15 cellular contexts compared by ENCODE assay signal in genomic region chr10:93871805-93872204, GRCh38. TPM values are rescaled to one million over a fixed set of nuclear protein-coding genes. Genes with fewer than 3 reads are reported as not detected.
DNase-seq lines count a peak whose midpoint lies in the region; ATAC-seq, FAIRE-seq and TF ChIP-seq lines count a peak whose summit lies in the region.
"Had no signal": no experiment of that assay in that cellular context is flagged by ENCODE, and none has a peak within 500 bp of the region (broad histone marks: within the 10 kb centered on the region; RNA-seq: fewer than 3 reads in every experiment).

No MANE protein-coding gene starts in this region.

- H3K27ac Mint-ChIP-seq in Caco-2 (ENCODE audit: unreplicated experiment), result peak overlapping the region; percentile 69
- H3K27ac Mint-ChIP-seq: B cell; CD4-positive, alpha-beta T cell; GM23338 had no signal

- no peaks in the 10 kb centered on the region for H3K9me3 Mint-ChIP-seq in Caco-2 (ENCODE audit: unreplicated experiment)
- H3K9me3 Mint-ChIP-seq: CD4-positive, alpha-beta T cell; GM23338 had no signal

- POLR2A ChIA-PET in Caco-2 (lab: Charles Lee), result no interaction called here

- no TSS peak for BruUV-seq in Caco-2 (replicated peaks; lab: Mats Ljungman, UMichigan)

- TF ChIP-seq POLR2A in GM12891 (IDR thresholded peaks at IDR 0.05; ENCODE audit: low read depth, low read length), result no peak

- no peak for DNase-seq in Caco-2
- no peak for DNase-seq in GM12891 (ENCODE audit: insufficient read length, low spot score)
- peak; percentile 40 for DNase-seq in amniotic epithelial cell (ENCODE audit: low read depth)
- DNase-seq in retinal pigment epithelial cell (ENCODE audit: low read depth), result peak; percentile 68
- DNase-seq in lower lobe of right lung, result no peak
- DNase-seq in SK-N-DZ (ENCODE audit: low spot score), result no peak
- DNase-seq: C1 segment of cervical spinal cord; CD4-positive, alpha-beta T cell; H7; IMR-90 had no signal

- TF ChIP-seq CTCF in Caco-2 (IDR thresholded peaks at IDR 0.05; ENCODE audit: insufficient read depth in 1 of 2, low read depth in 1 of 2, low read length in 1 of 2, severe bottlenecking in 1 of 2, unreplicated experiment in 1 of 2) (no peak), retinal pigment epithelial cell (conservative IDR thresholded peaks at IDR 0.05; ENCODE audit: low read depth, low read length) (no peak), lower lobe of right lung (IDR thresholded peaks at IDR 0.05) (no peak)

- H3K27ac ChIP-seq in lower lobe of right lung, result no peak overlapping the region

- H3K27me3 ChIP-seq in Caco-2 (replicated peaks; ENCODE audit: control insufficient read depth, insufficient read depth, low read length) (no peaks in the 10 kb centered on the region), lower lobe of right lung (ENCODE audit: low read depth) (no peaks in the 10 kb centered on the region)

- peak; percentile 26 for FAIRE-seq in GM12891 (lab: Jason Lieb, UNC)
- FAIRE-seq: A204.1, GM18507 had no signal

- H3K9me3 ChIP-seq in Caco-2, result no peaks in the 10 kb centered on the region
- no peaks in the 10 kb centered on the region for H3K9me3 ChIP-seq in lower lobe of right lung

- intact Hi-C loops in Caco-2 (cut with micrococcal nuclease; ENCODE audit: unreplicated experiment) (no loop called here), lower lobe of right lung (cut with DNase I) (no loop called here)

- H3K4me3 Mint-ChIP-seq in Caco-2 (ENCODE audit: unreplicated experiment), result no peak overlapping the region
- H3K4me3 Mint-ChIP-seq: B cell; CD4-positive, alpha-beta T cell; GM23338 had no signal

- H3K4me3 ChIP-seq in Caco-2 (ENCODE audit: low read depth, low read length), result no peak overlapping the region
- no peak overlapping the region for H3K4me3 ChIP-seq in retinal pigment epithelial cell (ENCODE audit: low read length)
- H3K4me3 ChIP-seq in lower lobe of right lung, result no peak overlapping the region
- H3K4me3 ChIP-seq: GM23338 had no signal

- H3K4me1 ChIP-seq in Caco-2 (peaks cover 38% of the 10 kb centered on the region), lower lobe of right lung (peaks cover 11% of the 10 kb centered on the region)

- CTCF ChIA-PET in Caco-2 (lab: Charles Lee), result no interaction called here

- no peaks in the 10 kb centered on the region for H3K36me3 ChIP-seq in Caco-2 (ENCODE audit: control insufficient read depth, insufficient read depth, low read length)
- no peaks in the 10 kb centered on the region for H3K36me3 ChIP-seq in lower lobe of right lung

- H3K27me3 Mint-ChIP-seq in Caco-2 (ENCODE audit: insufficient read depth, unreplicated experiment), result peaks cover 4% of the 10 kb centered on the region

- peaks cover 23% of the 10 kb centered on the region for H3K4me1 Mint-ChIP-seq in Caco-2 (ENCODE audit: low read depth, unreplicated experiment)
- H3K4me1 Mint-ChIP-seq: B cell had no signal

- ATAC-seq in lower lobe of right lung, result no peak
- ATAC-seq in HG03469 (IDR thresholded peaks at IDR 0.05; ENCODE audit: unreplicated experiment), result no peak
- ATAC-seq: GM23338 had no signal

- no peaks in the 10 kb centered on the region for H3K36me3 Mint-ChIP-seq in Caco-2 (ENCODE audit: insufficient read depth, unreplicated experiment)

TF ChIP-seq in GM12891, 5 proteins besides CTCF, POLR2A, EP300 and RAD21:
- TF ChIP-seq POLR2AphosphoS5 (IDR thresholded peaks at IDR 0.05; ENCODE audit: low read depth, low read length), result no peak
- TF ChIP-seq SPI1 (IDR thresholded peaks at IDR 0.05; ENCODE audit: low read depth, low read length), result no peak
- TF ChIP-seq TAF1 (IDR thresholded peaks at IDR 0.05; ENCODE audit: low read depth, low read length), result no peak
- TF ChIP-seq PAX5 (IDR thresholded peaks at IDR 0.05; ENCODE audit: insufficient read depth, low read length, severe bottlenecking), result no peak
- TF ChIP-seq POU2F2 (IDR thresholded peaks at IDR 0.05; ENCODE audit: low read depth, low read length), result no peak

RNA-seq across cellular contexts. Expression of gene SLC35G1, which starts 22.0 kb away (rescaled TPM):
- total RNA-seq in Caco-2 (2022) (10.6 and 11.0 TPM in 2 replicates), lower lobe of right lung (3.6 TPM)
- polyA plus RNA-seq in GM12891 (2012; ENCODE audit: low read depth, missing spikeins), result 2.5 TPM
- polyA plus RNA-seq in SK-N-DZ (2014; cell fraction: cytosol; rRNA removed), result 6.4 and 6.7 TPM in 2 replicates
- 16.2 and 16.8 TPM in 2 replicates for polyA plus RNA-seq in SK-N-DZ (2014; cell fraction: nucleus; rRNA removed)

Comparison
In these comparisons a context has a peak if more than half of its experiments do, and no peak if none do; other contexts are left out.
1. DNase-seq: peak in amniotic epithelial cell (single experiment) and retinal pigment epithelial cell (single experiment); none in Caco-2 (0 of 2), GM12891 (single experiment), lower lobe of right lung (single experiment) and SK-N-DZ (single experiment).